Comparison of ENCODE assay signal across 1 cellular context in the genomic region with DNA sequence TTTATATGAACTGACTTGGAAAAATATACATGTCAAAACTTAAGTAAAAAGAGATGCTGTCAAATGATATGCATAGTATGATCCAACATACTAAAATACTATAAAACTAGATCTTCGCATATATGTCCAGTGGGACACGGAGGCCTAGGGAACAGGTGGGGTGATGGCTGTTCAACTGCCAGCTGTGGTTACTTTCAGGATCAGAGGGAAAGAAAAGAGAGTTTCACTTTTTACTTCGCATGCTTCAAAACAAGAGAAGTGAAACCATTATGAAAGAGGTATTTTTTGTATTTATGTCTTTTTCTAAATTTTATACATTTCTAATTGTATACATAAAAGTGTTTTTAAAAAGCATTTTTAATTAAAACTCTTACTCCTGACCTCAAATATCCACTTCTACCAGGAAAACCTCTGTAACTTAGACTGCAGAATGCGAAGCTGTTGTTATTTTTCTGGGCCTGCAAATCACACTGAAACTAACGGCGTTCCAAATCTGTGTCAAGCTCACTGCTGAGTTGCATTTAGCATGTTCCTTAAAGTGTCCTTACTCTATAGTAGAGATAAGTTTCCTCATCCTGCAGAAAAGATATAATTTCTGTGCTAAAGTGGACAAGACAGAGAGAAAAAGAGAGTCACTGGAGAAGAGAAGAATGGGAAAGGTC.
A peak's percentile ranks its signal among the peaks of the same experiment; 100 is the strongest.
TF ChIP-seq lines count a peak whose summit lies in the region.

No MANE protein-coding gene starts in this region.

TF ChIP-seq in GM12878, 131 proteins besides CTCF, POLR2A, EP300 and RAD21:
- TF ChIP-seq ZNF207 (IDR thresholded peaks at IDR 0.05; ENCODE audit: borderline replicate concordance) (no peak), STAT3 (IDR thresholded peaks at IDR 0.05; ENCODE audit: low read depth, low read length) (no peak), BHLHE40 (IDR thresholded peaks at IDR 0.05; ENCODE audit: borderline replicate concordance in 1 of 2, low read depth in 2 of 2, low read length in 1 of 2) (0 out of 4 replicates have a peak, but pooled peaks of 1 of the 2 experiments have one; percentile 51), SMAD1 (IDR thresholded peaks at IDR 0.05; ENCODE audit: low read depth, partially characterized antibody) (no peak), HDAC6 (IDR thresholded peaks at IDR 0.05; ENCODE audit: unreplicated experiment) (no peak), NRF1 (conservative IDR thresholded peaks at IDR 0.05; ENCODE audit: low read depth, low read length) (no peak), KAT2A (conservative IDR thresholded peaks at IDR 0.05; ENCODE audit: control insufficient read depth, low read depth, low read length) (no peak), ETV6 (conservative IDR thresholded peaks at IDR 0.05 in 1 of 2, IDR thresholded peaks at IDR 0.05 in 1 of 2; ENCODE audit: borderline replicate concordance in 1 of 2, low read depth in 1 of 2) (peak in 1 of 2 experiments; percentile 32; a peak in 1 of 4 replicates), MTA3 (IDR thresholded peaks at IDR 0.05; ENCODE audit: borderline replicate concordance, low read length) (0 out of 2 replicates have a peak, but pooled peaks have one; percentile 39), BACH1 (IDR thresholded peaks at IDR 0.05; ENCODE audit: borderline replicate concordance) (no peak), NFXL1 (IDR thresholded peaks at IDR 0.05; ENCODE audit: borderline replicate concordance) (no peak), POLR2AphosphoS5 (IDR thresholded peaks at IDR 0.05; ENCODE audit: low read length) (no peak), MEF2A (IDR thresholded peaks at IDR 0.05; ENCODE audit: insufficient read depth, low read depth, low read length) (0 out of 2 replicates have a peak, but pooled peaks have one; percentile 20), ZNF24 (IDR thresholded peaks at IDR 0.05) (no peak), MTA2 (IDR thresholded peaks at IDR 0.05; ENCODE audit: low read depth) (peak; percentile 52; the same call in 1 of the 2 replicates), EED (IDR thresholded peaks at IDR 0.05; ENCODE audit: low read depth) (peak; percentile 91), PKNOX1 (IDR thresholded peaks at IDR 0.05) (peak; percentile 33; the same call in 1 of the 2 replicates), MYB (IDR thresholded peaks at IDR 0.05; ENCODE audit: borderline replicate concordance, low read depth, low read length) (peak; percentile 89), ATF2 (IDR thresholded peaks at IDR 0.05; ENCODE audit: low read length) (peak; percentile 65; the same call in 1 of the 2 replicates), ZNF622 (IDR thresholded peaks at IDR 0.05) (no peak), CEBPB (IDR thresholded peaks at IDR 0.05; ENCODE audit: borderline replicate concordance in 1 of 2, low read depth in 2 of 2, low read length in 2 of 2) (no peak), IKZF2 (IDR thresholded peaks at IDR 0.05) (peak; percentile 90 to 91), RB1 (IDR thresholded peaks at IDR 0.05; ENCODE audit: borderline replicate concordance) (no peak), FOS (IDR thresholded peaks at IDR 0.05; ENCODE audit: borderline replicate concordance, extremely low read depth, insufficient read length) (no peak), ZBED1 (IDR thresholded peaks at IDR 0.05; ENCODE audit: borderline replicate concordance) (no peak), CBX5 (IDR thresholded peaks at IDR 0.05; ENCODE audit: low read depth) (no peak), KDM1A (IDR thresholded peaks at IDR 0.05; ENCODE audit: borderline replicate concordance) (no peak), RUNX3 (IDR thresholded peaks at IDR 0.05; ENCODE audit: low read length) (peak; percentile 92), STAT1 (conservative IDR thresholded peaks at IDR 0.05) (no peak), CBFB (IDR thresholded peaks at IDR 0.05; ENCODE audit: low read depth) (0 out of 2 replicates have a peak, but pooled peaks have one; percentile 21), TCF12 (IDR thresholded peaks at IDR 0.05; ENCODE audit: low read depth, low read length) (peak; percentile 92), DPF2 (IDR thresholded peaks at IDR 0.05) (peak; percentile 60), HSF1 (IDR thresholded peaks at IDR 0.05; ENCODE audit: low read depth, low read length) (no peak), TBL1XR1 (IDR thresholded peaks at IDR 0.05; ENCODE audit: low read depth, low read length) (peak; percentile 44; the same call in 1 of the 2 replicates), PAX5 (IDR thresholded peaks at IDR 0.05; ENCODE audit: borderline replicate concordance, low read depth, low read length) (0 out of 2 replicates have a peak, but pooled peaks have one; percentile 18), NFIC (IDR thresholded peaks at IDR 0.05; ENCODE audit: low read depth, low read length) (peak; percentile 88), POLR2AphosphoS2 (IDR thresholded peaks at IDR 0.05; ENCODE audit: low read depth, low read length) (no peak), IKZF1 (conservative IDR thresholded peaks at IDR 0.05) (peak; percentile 75), ZNF274 (IDR thresholded peaks at IDR 0.05; ENCODE audit: insufficient read depth, insufficient read length) (no peak), CREM (IDR thresholded peaks at IDR 0.05; ENCODE audit: low read depth) (peak; percentile 30; the same call in 1 of the 2 replicates), FOXM1 (IDR thresholded peaks at IDR 0.05; ENCODE audit: low read depth, low read length) (peak; percentile 17; the same call in 1 of the 2 replicates), TCF3 (IDR thresholded peaks at IDR 0.05; ENCODE audit: borderline replicate concordance, insufficient read depth, low read depth, low read length) (peak; percentile 91; the same call in 1 of the 2 replicates), SMARCA5 (IDR thresholded peaks at IDR 0.05) (no peak), SPI1 (IDR thresholded peaks at IDR 0.05; ENCODE audit: borderline replicate concordance, insufficient read depth, low read depth, low read length) (peak; percentile 80), ZNF384 (IDR thresholded peaks at IDR 0.05; ENCODE audit: borderline replicate concordance, low read depth, low read length) (peak; percentile 10; the same call in 1 of the 2 replicates)
- TF ChIP-seq, protein P1, sequence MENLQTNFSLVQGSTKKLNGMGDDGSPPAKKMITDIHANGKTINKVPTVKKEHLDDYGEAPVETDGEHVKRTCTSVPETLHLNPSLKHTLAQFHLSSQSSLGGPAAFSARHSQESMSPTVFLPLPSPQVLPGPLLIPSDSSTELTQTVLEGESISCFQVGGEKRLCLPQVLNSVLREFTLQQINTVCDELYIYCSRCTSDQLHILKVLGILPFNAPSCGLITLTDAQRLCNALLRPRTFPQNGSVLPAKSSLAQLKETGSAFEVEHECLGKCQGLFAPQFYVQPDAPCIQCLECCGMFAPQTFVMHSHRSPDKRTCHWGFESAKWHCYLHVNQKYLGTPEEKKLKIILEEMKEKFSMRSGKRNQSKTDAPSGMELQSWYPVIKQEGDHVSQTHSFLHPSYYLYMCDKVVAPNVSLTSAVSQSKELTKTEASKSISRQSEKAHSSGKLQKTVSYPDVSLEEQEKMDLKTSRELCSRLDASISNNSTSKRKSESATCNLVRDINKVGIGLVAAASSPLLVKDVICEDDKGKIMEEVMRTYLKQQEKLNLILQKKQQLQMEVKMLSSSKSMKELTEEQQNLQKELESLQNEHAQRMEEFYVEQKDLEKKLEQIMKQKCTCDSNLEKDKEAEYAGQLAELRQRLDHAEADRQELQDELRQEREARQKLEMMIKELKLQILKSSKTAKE (IDR thresholded peaks at IDR 0.05; ENCODE audit: low read depth, poor library complexity, severe bottlenecking) = no peak
- TF ChIP-seq, protein P2, sequence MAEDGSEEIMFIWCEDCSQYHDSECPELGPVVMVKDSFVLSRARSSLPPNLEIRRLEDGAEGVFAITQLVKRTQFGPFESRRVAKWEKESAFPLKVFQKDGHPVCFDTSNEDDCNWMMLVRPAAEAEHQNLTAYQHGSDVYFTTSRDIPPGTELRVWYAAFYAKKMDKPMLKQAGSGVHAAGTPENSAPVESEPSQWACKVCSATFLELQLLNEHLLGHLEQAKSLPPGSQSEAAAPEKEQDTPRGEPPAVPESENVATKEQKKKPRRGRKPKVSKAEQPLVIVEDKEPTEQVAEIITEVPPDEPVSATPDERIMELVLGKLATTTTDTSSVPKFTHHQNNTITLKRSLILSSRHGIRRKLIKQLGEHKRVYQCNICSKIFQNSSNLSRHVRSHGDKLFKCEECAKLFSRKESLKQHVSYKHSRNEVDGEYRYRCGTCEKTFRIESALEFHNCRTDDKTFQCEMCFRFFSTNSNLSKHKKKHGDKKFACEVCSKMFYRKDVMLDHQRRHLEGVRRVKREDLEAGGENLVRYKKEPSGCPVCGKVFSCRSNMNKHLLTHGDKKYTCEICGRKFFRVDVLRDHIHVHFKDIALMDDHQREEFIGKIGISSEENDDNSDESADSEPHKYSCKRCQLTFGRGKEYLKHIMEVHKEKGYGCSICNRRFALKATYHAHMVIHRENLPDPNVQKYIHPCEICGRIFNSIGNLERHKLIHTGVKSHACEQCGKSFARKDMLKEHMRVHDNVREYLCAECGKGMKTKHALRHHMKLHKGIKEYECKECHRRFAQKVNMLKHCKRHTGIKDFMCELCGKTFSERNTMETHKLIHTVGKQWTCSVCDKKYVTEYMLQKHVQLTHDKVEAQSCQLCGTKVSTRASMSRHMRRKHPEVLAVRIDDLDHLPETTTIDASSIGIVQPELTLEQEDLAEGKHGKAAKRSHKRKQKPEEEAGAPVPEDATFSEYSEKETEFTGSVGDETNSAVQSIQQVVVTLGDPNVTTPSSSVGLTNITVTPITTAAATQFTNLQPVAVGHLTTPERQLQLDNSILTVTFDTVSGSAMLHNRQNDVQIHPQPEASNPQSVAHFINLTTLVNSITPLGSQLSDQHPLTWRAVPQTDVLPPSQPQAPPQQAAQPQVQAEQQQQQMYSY (CRISPR knock-in tag; IDR thresholded peaks at IDR 0.05) = no peak
- TF ChIP-seq, protein P3, sequence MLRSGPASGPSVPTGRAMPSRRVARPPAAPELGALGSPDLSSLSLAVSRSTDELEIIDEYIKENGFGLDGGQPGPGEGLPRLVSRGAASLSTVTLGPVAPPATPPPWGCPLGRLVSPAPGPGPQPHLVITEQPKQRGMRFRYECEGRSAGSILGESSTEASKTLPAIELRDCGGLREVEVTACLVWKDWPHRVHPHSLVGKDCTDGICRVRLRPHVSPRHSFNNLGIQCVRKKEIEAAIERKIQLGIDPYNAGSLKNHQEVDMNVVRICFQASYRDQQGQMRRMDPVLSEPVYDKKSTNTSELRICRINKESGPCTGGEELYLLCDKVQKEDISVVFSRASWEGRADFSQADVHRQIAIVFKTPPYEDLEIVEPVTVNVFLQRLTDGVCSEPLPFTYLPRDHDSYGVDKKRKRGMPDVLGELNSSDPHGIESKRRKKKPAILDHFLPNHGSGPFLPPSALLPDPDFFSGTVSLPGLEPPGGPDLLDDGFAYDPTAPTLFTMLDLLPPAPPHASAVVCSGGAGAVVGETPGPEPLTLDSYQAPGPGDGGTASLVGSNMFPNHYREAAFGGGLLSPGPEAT (IDR thresholded peaks at IDR 0.05; ENCODE audit: low read depth) = peak; percentile 75
- TF ChIP-seq, protein P4, sequence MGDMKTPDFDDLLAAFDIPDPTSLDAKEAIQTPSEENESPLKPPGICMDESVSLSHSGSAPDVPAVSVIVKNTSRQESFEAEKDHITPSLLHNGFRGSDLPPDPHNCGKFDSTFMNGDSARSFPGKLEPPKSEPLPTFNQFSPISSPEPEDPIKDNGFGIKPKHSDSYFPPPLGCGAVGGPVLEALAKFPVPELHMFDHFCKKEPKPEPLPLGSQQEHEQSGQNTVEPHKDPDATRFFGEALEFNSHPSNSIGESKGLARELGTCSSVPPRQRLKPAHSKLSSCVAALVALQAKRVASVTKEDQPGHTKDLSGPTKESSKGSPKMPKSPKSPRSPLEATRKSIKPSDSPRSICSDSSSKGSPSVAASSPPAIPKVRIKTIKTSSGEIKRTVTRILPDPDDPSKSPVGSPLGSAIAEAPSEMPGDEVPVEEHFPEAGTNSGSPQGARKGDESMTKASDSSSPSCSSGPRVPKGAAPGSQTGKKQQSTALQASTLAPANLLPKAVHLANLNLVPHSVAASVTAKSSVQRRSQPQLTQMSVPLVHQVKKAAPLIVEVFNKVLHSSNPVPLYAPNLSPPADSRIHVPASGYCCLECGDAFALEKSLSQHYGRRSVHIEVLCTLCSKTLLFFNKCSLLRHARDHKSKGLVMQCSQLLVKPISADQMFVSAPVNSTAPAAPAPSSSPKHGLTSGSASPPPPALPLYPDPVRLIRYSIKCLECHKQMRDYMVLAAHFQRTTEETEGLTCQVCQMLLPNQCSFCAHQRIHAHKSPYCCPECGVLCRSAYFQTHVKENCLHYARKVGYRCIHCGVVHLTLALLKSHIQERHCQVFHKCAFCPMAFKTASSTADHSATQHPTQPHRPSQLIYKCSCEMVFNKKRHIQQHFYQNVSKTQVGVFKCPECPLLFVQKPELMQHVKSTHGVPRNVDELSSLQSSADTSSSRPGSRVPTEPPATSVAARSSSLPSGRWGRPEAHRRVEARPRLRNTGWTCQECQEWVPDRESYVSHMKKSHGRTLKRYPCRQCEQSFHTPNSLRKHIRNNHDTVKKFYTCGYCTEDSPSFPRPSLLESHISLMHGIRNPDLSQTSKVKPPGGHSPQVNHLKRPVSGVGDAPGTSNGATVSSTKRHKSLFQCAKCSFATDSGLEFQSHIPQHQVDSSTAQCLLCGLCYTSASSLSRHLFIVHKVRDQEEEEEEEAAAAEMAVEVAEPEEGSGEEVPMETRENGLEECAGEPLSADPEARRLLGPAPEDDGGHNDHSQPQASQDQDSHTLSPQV (IDR thresholded peaks at IDR 0.05) = no peak
